Comparison of ENCODE assay signal across 8 cellular contexts in genomic region chr2:201130524-201131186, GRCh38. TPM values are rescaled to one million over a fixed set of nuclear protein-coding genes. Genes with fewer than 3 reads are reported as not detected.
DNase-seq lines count a peak whose midpoint lies in the region; ATAC-seq and TF ChIP-seq lines count a peak whose summit lies in the region.

No MANE protein-coding gene starts in this region.

- H3K27me3 Mint-ChIP-seq in activated CD4-positive, alpha-beta T cell treated with anti-CD3 and anti-CD28 coated beads, Interleukin-2, amount 10 ng/mL, durations not matched to agents 24 days and 14 days, result no peaks in the 10 kb centered on the region
- no peaks in the 10 kb centered on the region for H3K27me3 Mint-ChIP-seq in T-helper 1 cell treated with Interleukin-12 subunit alpha and Interleukin-12 subunit beta and Interleukin-4 antibody, amounts not matched to agents 30 μg/mL and 1 μg/mL, for 36 hours (ENCODE audit: low read depth)
- H3K27me3 Mint-ChIP-seq in endothelial cell (ENCODE audit: unreplicated experiment), result peaks cover 10% of the 10 kb centered on the region

- intact Hi-C loops in activated CD4-positive, alpha-beta T cell treated with anti-CD3 and anti-CD28 coated beads, Interleukin-2, amount 10 ng/mL, durations not matched to agents 24 days and 14 days (cut with micrococcal nuclease), result loop anchor here (2.0 kb wide), 1 partner anchor 1136 kb away; no protein-coding TSS in a partner anchor

- no peak for ATAC-seq in GM21717 (IDR thresholded peaks at IDR 0.05; ENCODE audit: unreplicated experiment)

- peak overlapping the region; percentile 100 for H3K27ac Mint-ChIP-seq in activated CD4-positive, alpha-beta T cell treated with anti-CD3 and anti-CD28 coated beads, Interleukin-2, amount 10 ng/mL, durations not matched to agents 24 days and 14 days
- peak overlapping the region; percentile 92 for H3K27ac Mint-ChIP-seq in T-helper 1 cell treated with Interleukin-12 subunit alpha and Interleukin-12 subunit beta and Interleukin-4 antibody, amounts not matched to agents 30 μg/mL and 1 μg/mL, for 36 hours
- H3K27ac Mint-ChIP-seq in endothelial cell (ENCODE audit: unreplicated experiment), result peak overlapping the region; percentile 94

- H3K4me3 Mint-ChIP-seq in activated CD4-positive, alpha-beta T cell treated with anti-CD3 and anti-CD28 coated beads, Interleukin-2, amount 10 ng/mL, durations not matched to agents 24 days and 14 days, result peak overlapping the region; percentile 81
- peak overlapping the region; percentile 86 for H3K4me3 Mint-ChIP-seq in T-helper 1 cell treated with Interleukin-12 subunit alpha and Interleukin-12 subunit beta and Interleukin-4 antibody, amounts not matched to agents 30 μg/mL and 1 μg/mL, for 36 hours
- H3K4me3 Mint-ChIP-seq in endothelial cell (ENCODE audit: unreplicated experiment), result peak overlapping the region; percentile 86

- peaks cover 61% of the 10 kb centered on the region for H3K36me3 Mint-ChIP-seq in activated CD4-positive, alpha-beta T cell treated with anti-CD3 and anti-CD28 coated beads, Interleukin-2, amount 10 ng/mL, durations not matched to agents 24 days and 14 days (ENCODE audit: low read depth)
- peaks cover 60% of the 10 kb centered on the region for H3K36me3 Mint-ChIP-seq in T-helper 1 cell treated with Interleukin-12 subunit alpha and Interleukin-12 subunit beta and Interleukin-4 antibody, amounts not matched to agents 30 μg/mL and 1 μg/mL, for 36 hours (ENCODE audit: low read depth)
- peaks cover 35% of the 10 kb centered on the region for H3K36me3 Mint-ChIP-seq in endothelial cell (ENCODE audit: low read depth, unreplicated experiment)

- DNase-seq in activated CD4-positive, alpha-beta T cell treated with anti-CD3 and anti-CD28 coated beads, Interleukin-2, amount 10 ng/mL, durations not matched to agents 24 days and 14 days, result peak; percentile 80
- DNase-seq in activated CD4-positive, alpha-beta T cell treated with anti-CD3 and anti-CD28 coated beads, Interleukin-2, amount 50 U/mL, for 4 hours, result no peak
- DNase-seq in endothelial cell (ENCODE audit: low spot score) (peak; percentile 22), pons (ENCODE audit: low spot score) (peak; percentile 79), GF-D8 (lab: John Stamatoyannopoulos, UW) (no peak), NCI-H1436 treated with DMSO at 0.1 percent for 48 hours (lab: John Stamatoyannopoulos, UW) (no peak)

- H3K9me3 Mint-ChIP-seq in activated CD4-positive, alpha-beta T cell treated with anti-CD3 and anti-CD28 coated beads, Interleukin-2, amount 10 ng/mL, durations not matched to agents 24 days and 14 days, result no peaks in the 10 kb centered on the region
- H3K9me3 Mint-ChIP-seq in T-helper 1 cell treated with Interleukin-12 subunit alpha and Interleukin-12 subunit beta and Interleukin-4 antibody, amounts not matched to agents 30 μg/mL and 1 μg/mL, for 36 hours, result no peaks in the 10 kb centered on the region
- H3K9me3 Mint-ChIP-seq in endothelial cell (ENCODE audit: unreplicated experiment), result no peaks in the 10 kb centered on the region

- no peak for TF ChIP-seq CTCF in endothelial cell (IDR thresholded peaks at IDR 0.05; ENCODE audit: unreplicated experiment)

- peaks cover 51% of the 10 kb centered on the region for H3K4me1 Mint-ChIP-seq in activated CD4-positive, alpha-beta T cell treated with anti-CD3 and anti-CD28 coated beads, Interleukin-2, amount 10 ng/mL, durations not matched to agents 24 days and 14 days
- H3K4me1 Mint-ChIP-seq in T-helper 1 cell treated with Interleukin-12 subunit alpha and Interleukin-12 subunit beta and Interleukin-4 antibody, amounts not matched to agents 30 μg/mL and 1 μg/mL, for 36 hours (ENCODE audit: low read depth), result peaks cover 59% of the 10 kb centered on the region
- peaks cover 79% of the 10 kb centered on the region for H3K4me1 Mint-ChIP-seq in endothelial cell (ENCODE audit: unreplicated experiment)

RNA-seq across cellular contexts. Expression of gene CFLAR, which starts 14.7 kb away (rescaled TPM):
- 402 and 415 TPM in 2 replicates for total RNA-seq in activated CD4-positive, alpha-beta T cell treated with anti-CD3 and anti-CD28 coated beads, Interleukin-2, amount 10 ng/mL, durations not matched to agents 24 days and 14 days
- total RNA-seq in endothelial cell (ENCODE audit: unreplicated experiment), result 241 TPM

RNA-seq across cellular contexts. Expression of gene CASP10, which starts 52.3 kb away (rescaled TPM):
- 12.7 and 13.1 TPM in 2 replicates for total RNA-seq in activated CD4-positive, alpha-beta T cell treated with anti-CD3 and anti-CD28 coated beads, Interleukin-2, amount 10 ng/mL, durations not matched to agents 24 days and 14 days
- 38.6 TPM for total RNA-seq in endothelial cell (ENCODE audit: unreplicated experiment)

RNA-seq across cellular contexts. Expression of gene NDUFB3, which starts 58.9 kb away (rescaled TPM):
- 112 and 113 TPM in 2 replicates for total RNA-seq in activated CD4-positive, alpha-beta T cell treated with anti-CD3 and anti-CD28 coated beads, Interleukin-2, amount 10 ng/mL, durations not matched to agents 24 days and 14 days
- 82.3 TPM for total RNA-seq in endothelial cell (ENCODE audit: unreplicated experiment)

RNA-seq across cellular contexts. Expression of gene HYCC2, which starts 59.2 kb away (rescaled TPM):
- 24.4 and 26.2 TPM in 2 replicates for total RNA-seq in activated CD4-positive, alpha-beta T cell treated with anti-CD3 and anti-CD28 coated beads, Interleukin-2, amount 10 ng/mL, durations not matched to agents 24 days and 14 days
- total RNA-seq in endothelial cell (ENCODE audit: unreplicated experiment), result 25.1 TPM

Comparison
In these comparisons a context has a peak if more than half of its experiments do, and no peak if none do; other contexts are left out.
1. DNase-seq: peak in activated CD4-positive, alpha-beta T cell treated with anti-CD3 and anti-CD28 coated beads, Interleukin-2, amount 10 ng/mL, durations not matched to agents 24 days and 14 days (single experiment), endothelial cell (single experiment) and pons (single experiment); none in activated CD4-positive, alpha-beta T cell treated with anti-CD3 and anti-CD28 coated beads, Interleukin-2, amount 50 U/mL, for 4 hours (0 of 2), GF-D8 (single experiment) and NCI-H1436 treated with DMSO at 0.1 percent for 48 hours (single experiment).
2. Peak in every context shown above with its lines, with median percentiles within 50 percentile points of each other: H3K27ac Mint-ChIP-seq and H3K4me3 Mint-ChIP-seq.